22 cellular contexts compared by ENCODE assay signal in the genomic region with DNA sequence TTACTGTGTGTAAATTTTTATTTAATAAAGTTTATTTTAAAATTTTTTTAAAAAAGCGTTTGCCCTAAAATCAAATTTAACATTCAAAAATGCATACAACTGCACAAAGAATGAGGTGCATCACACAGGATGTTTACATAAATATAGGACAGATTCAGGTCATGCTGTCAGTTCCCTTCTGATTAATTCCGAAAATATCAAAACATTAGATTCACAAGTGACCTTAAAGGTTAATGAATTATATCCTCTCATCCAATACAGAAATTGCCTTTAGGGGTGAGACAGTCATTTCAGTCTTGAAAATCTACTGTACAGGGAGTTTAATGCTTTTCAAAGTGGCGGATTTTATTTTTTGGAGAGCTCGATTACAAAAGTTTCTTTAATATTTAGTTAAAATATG.
"Had no signal": no experiment of that assay in that cellular context is flagged by ENCODE, and none has a peak within 500 bp of the region (broad histone marks: within the 10 kb centered on the region; RNA-seq: fewer than 3 reads in every experiment).

No MANE protein-coding gene starts in this region.

- H3K27me3 ChIP-seq: gastroesophageal sphincter, testis, tibial nerve, upper lobe of right lung, vagina had no signal

- DNase-seq: effector memory CD4-positive, alpha-beta T cell; immature natural killer cell; kidney; mammary epithelial cell; mucosa of descending colon; naive thymus-derived CD8-positive, alpha-beta T cell; posterior cingulate gyrus; spleen; stimulated activated CD4-positive, alpha-beta T cell treated with anti-CD3 and anti-CD28 coated beads, Interleukin-15, amount 100 ng/mL, for 24 hours; stimulated activated CD4-positive, alpha-beta T cell treated with anti-CD3 and anti-CD28 coated beads, Interleukin-1b, Interleukin-23, amount 100 ng/mL, for 48 hours; stimulated activated CD4-positive, alpha-beta T cell treated with anti-CD3 and anti-CD28 coated beads, Interleukin-4, amount 100 ng/mL, for 4 hours; stimulated activated naive B cell treated with anti-CD40 and anti-IgM and Interleukin-4, amounts not matched to agents 10 μg/mL and 1 μg/mL and 100 μg/mL, for 72 hours; stimulated activated naive CD8-positive, alpha-beta T cell treated with anti-CD3 and anti-CD28 coated beads, Interleukin-15, amount 100 ng/mL, for 72 hours; testis; upper lobe of right lung had no signal

- H3K4me1 Mint-ChIP-seq: immature natural killer cell; naive thymus-derived CD8-positive, alpha-beta T cell; stimulated activated naive B cell treated with anti-CD40 and anti-IgM and Interleukin-4, amounts not matched to agents 10 μg/mL and 1 μg/mL and 100 μg/mL, for 72 hours; stimulated activated naive CD8-positive, alpha-beta T cell treated with anti-CD3 and anti-CD28 coated beads, Interleukin-15, amount 100 ng/mL, for 72 hours had no signal

- H3K27me3 Mint-ChIP-seq: stimulated activated naive CD8-positive, alpha-beta T cell treated with anti-CD3 and anti-CD28 coated beads, Interleukin-15, amount 100 ng/mL, for 72 hours had no signal

- FAIRE-seq: endometrium, kidney had no signal

- H3K27ac Mint-ChIP-seq: immature natural killer cell; naive thymus-derived CD8-positive, alpha-beta T cell; stimulated activated naive B cell treated with anti-CD40 and anti-IgM and Interleukin-4, amounts not matched to agents 10 μg/mL and 1 μg/mL and 100 μg/mL, for 72 hours; stimulated activated naive CD8-positive, alpha-beta T cell treated with anti-CD3 and anti-CD28 coated beads, Interleukin-15, amount 100 ng/mL, for 72 hours had no signal

- H3K4me1 ChIP-seq: gastroesophageal sphincter, spleen, testis, tibial nerve, upper lobe of right lung, vagina had no signal

- H3K36me3 Mint-ChIP-seq: immature natural killer cell; naive thymus-derived CD8-positive, alpha-beta T cell; stimulated activated naive B cell treated with anti-CD40 and anti-IgM and Interleukin-4, amounts not matched to agents 10 μg/mL and 1 μg/mL and 100 μg/mL, for 72 hours had no signal

- ATAC-seq: esophagus mucosa; gastroesophageal sphincter; mucosa of descending colon; naive thymus-derived CD8-positive, alpha-beta T cell; sciatic nerve; stimulated activated naive B cell treated with anti-CD40 and anti-IgM and Interleukin-4, amounts not matched to agents 10 μg/mL and 1 μg/mL and 100 μg/mL, for 72 hours; stimulated activated naive CD8-positive, alpha-beta T cell treated with anti-CD3 and anti-CD28 coated beads, Interleukin-15, amount 100 ng/mL, for 72 hours; upper lobe of right lung had no signal

- H3K36me3 ChIP-seq: gastroesophageal sphincter, spleen, tibial nerve, upper lobe of right lung, vagina had no signal

- H3K9me3 Mint-ChIP-seq: naive thymus-derived CD8-positive, alpha-beta T cell; stimulated activated naive B cell treated with anti-CD40 and anti-IgM and Interleukin-4, amounts not matched to agents 10 μg/mL and 1 μg/mL and 100 μg/mL, for 72 hours; stimulated activated naive CD8-positive, alpha-beta T cell treated with anti-CD3 and anti-CD28 coated beads, Interleukin-15, amount 100 ng/mL, for 72 hours had no signal

- H3K4me3 Mint-ChIP-seq: immature natural killer cell; naive thymus-derived CD8-positive, alpha-beta T cell; neural crest cell; stimulated activated naive B cell treated with anti-CD40 and anti-IgM and Interleukin-4, amounts not matched to agents 10 μg/mL and 1 μg/mL and 100 μg/mL, for 72 hours; stimulated activated naive CD8-positive, alpha-beta T cell treated with anti-CD3 and anti-CD28 coated beads, Interleukin-15, amount 100 ng/mL, for 72 hours had no signal

- H3K27ac ChIP-seq: gastroesophageal sphincter, spleen, testis, tibial nerve, upper lobe of right lung, vagina had no signal

- H3K4me3 ChIP-seq: gastroesophageal sphincter, mucosa of descending colon, spleen, testis, tibial nerve, upper lobe of right lung, vagina had no signal

- H3K9me3 ChIP-seq: gastroesophageal sphincter, mucosa of descending colon, spleen, testis, tibial nerve, upper lobe of right lung, vagina had no signal
